8 cellular contexts compared by ENCODE assay signal in the genomic region with DNA sequence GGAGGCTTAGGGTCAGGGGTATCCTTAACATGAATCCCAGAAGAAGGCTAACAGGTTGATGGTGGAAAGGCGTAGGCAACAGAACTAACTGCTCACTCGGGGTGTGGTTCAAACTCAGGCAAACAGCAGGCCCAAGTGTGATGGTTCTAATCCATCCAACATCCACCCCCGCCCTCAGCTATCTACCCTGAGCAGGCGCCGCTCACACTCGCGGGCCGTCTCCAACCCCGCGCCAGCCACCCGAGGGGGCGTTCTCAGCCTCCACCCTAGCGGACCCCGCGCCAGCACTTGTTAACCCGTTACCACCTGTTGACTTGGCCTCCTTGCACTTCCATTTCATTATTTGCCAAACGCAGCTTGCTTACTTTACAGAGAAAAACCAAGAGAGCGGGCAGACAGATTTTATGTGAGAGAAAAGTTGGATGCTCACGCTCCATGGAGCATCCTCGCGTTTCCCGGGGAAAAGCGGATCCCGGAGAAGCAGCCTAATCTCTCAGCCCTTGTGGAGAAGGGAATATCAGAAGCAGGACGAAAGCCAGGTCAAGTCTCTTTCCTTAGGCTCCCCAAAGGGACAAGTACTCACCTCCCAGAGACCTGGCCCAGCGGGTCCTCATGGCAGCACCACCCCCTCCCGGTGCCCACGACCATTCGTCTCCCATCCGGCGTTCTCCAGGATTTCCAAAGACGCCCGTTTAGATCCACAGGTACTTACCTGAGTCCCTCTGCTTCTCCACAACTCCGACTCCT. TPM values are rescaled to one million over a fixed set of nuclear protein-coding genes. Genes with fewer than 3 reads are reported as not detected.
A peak's percentile ranks its signal among the peaks of the same experiment; 100 is the strongest.
DNase-seq lines count a peak whose midpoint lies in the region; ATAC-seq and TF ChIP-seq lines count a peak whose summit lies in the region.

No MANE protein-coding gene starts in this region.

- no peaks in the 10 kb centered on the region for H3K9me3 ChIP-seq in CD4-positive, alpha-beta T cell (ENCODE audit: control insufficient read depth, low read length)
- no peaks in the 10 kb centered on the region for H3K9me3 ChIP-seq in effector memory CD4-positive, alpha-beta T cell (ENCODE audit: control insufficient read depth, low read length)
- H3K9me3 ChIP-seq in mucosa of rectum (ENCODE audit: control insufficient read depth in 2 of 2, low read length in 2 of 2) = no peaks in the 10 kb centered on the region

- H3K4me3 ChIP-seq in effector memory CD4-positive, alpha-beta T cell (ENCODE audit: insufficient read depth, low read depth, low read length, poor library complexity, severe bottlenecking) = peak overlapping the region; percentile 60
- peak overlapping the region; percentile 63 to 70 for H3K4me3 ChIP-seq in mucosa of rectum (ENCODE audit: low read length in 2 of 2)

- H3K27ac Mint-ChIP-seq in CD4-positive, alpha-beta T cell = no peak overlapping the region

- intact Hi-C loops in CD4-positive, alpha-beta T cell (cut with DNase I, micrococcal nuclease) = no loop called here

- no peaks in the 10 kb centered on the region for H3K36me3 Mint-ChIP-seq in CD4-positive, alpha-beta T cell (ENCODE audit: low read depth)

- H3K4me1 ChIP-seq in effector memory CD4-positive, alpha-beta T cell (ENCODE audit: control insufficient read depth, insufficient read depth, low read length, poor library complexity, severe bottlenecking) = peaks cover 19% of the 10 kb centered on the region
- H3K4me1 ChIP-seq in mucosa of rectum (ENCODE audit: control insufficient read depth in 2 of 2, insufficient read depth in 2 of 2, low read length in 2 of 2) = no peaks in the 10 kb centered on the region

- H3K9me3 Mint-ChIP-seq in CD4-positive, alpha-beta T cell = no peaks in the 10 kb centered on the region

- H3K27me3 Mint-ChIP-seq in CD4-positive, alpha-beta T cell = peaks cover 63% of the 10 kb centered on the region

- no peak for ATAC-seq in CD4-positive, alpha-beta T cell (ENCODE audit: poor library complexity)
- ATAC-seq in HG02642 (IDR thresholded peaks at IDR 0.05; ENCODE audit: poor library complexity, unreplicated experiment) = no peak
- no peak for ATAC-seq in GM19351 (IDR thresholded peaks at IDR 0.05; ENCODE audit: unreplicated experiment)

- no peak for DNase-seq in CD4-positive, alpha-beta T cell
- DNase-seq in NCI-H446 treated with DMSO at 0.1 percent for 48 hours (lab: John Stamatoyannopoulos, UW) = peak; percentile 50
- no peak for DNase-seq in effector memory CD4-positive, alpha-beta T cell
- DNase-seq in NAMALWA (ENCODE audit: low spot score) = no peak
- DNase-seq in NCI-H2081 (lab: John Stamatoyannopoulos, UW) = no peak

- POLR2A ChIA-PET in CD4-positive, alpha-beta T cell (lab: Charles Lee) = no interaction called here

- CTCF ChIA-PET in CD4-positive, alpha-beta T cell (lab: Charles Lee) = interaction anchor here (1.2 kb wide), 1 partner anchor 17 kb away, joined by 3 read pairs; no protein-coding TSS in a partner anchor

- TF ChIP-seq CTCF in CD4-positive, alpha-beta T cell (IDR thresholded peaks at IDR 0.05) = no peak

- H3K27ac ChIP-seq in CD4-positive, alpha-beta T cell (ENCODE audit: low read depth, low read length) = no peak overlapping the region
- H3K27ac ChIP-seq in effector memory CD4-positive, alpha-beta T cell (ENCODE audit: insufficient read depth, low read length, poor library complexity, severe bottlenecking) = no peak overlapping the region
- H3K27ac ChIP-seq in mucosa of rectum (ENCODE audit: low read depth in 2 of 2, low read length in 2 of 2) = no peak overlapping the region

- H3K36me3 ChIP-seq in effector memory CD4-positive, alpha-beta T cell (ENCODE audit: control insufficient read depth, insufficient read depth, low read length) = no peaks in the 10 kb centered on the region
- no peaks in the 10 kb centered on the region for H3K36me3 ChIP-seq in mucosa of rectum (ENCODE audit: control insufficient read depth in 2 of 2, insufficient read depth in 2 of 2, low read length in 2 of 2)

- peaks cover 49% of the 10 kb centered on the region for H3K27me3 ChIP-seq in CD4-positive, alpha-beta T cell (ENCODE audit: control insufficient read depth, insufficient read depth, low read length)
- H3K27me3 ChIP-seq in effector memory CD4-positive, alpha-beta T cell (replicated peaks; ENCODE audit: control insufficient read depth, insufficient read depth, low read length, poor library complexity, severe bottlenecking) = peaks cover 14% of the 10 kb centered on the region
- H3K27me3 ChIP-seq in mucosa of rectum (ENCODE audit: control insufficient read depth in 2 of 2, insufficient read depth in 2 of 2, low read length in 2 of 2) = peaks cover 17 to 30% of the 10 kb centered on the region in 2 donors

- no peak overlapping the region for H3K9ac ChIP-seq in mucosa of rectum (ENCODE audit: low read depth in 1 of 2, low read length in 2 of 2)

- peaks cover 22% of the 10 kb centered on the region for H3K4me1 Mint-ChIP-seq in CD4-positive, alpha-beta T cell (ENCODE audit: low read depth)

- peak overlapping the region; percentile 56 for H3K4me3 Mint-ChIP-seq in CD4-positive, alpha-beta T cell

RNA-seq across cellular contexts. Expression of gene SNCA, which starts 0.8 kb away (rescaled TPM):
- not detected for total RNA-seq in CD4-positive, alpha-beta T cell

RNA-seq across cellular contexts. Expression of gene MMRN1, which starts 58.5 kb away (rescaled TPM):
- total RNA-seq in CD4-positive, alpha-beta T cell = under 1 TPM; 0.19 to 0.22 TPM
